In genomic region chr6:73630401-73630800, GRCh38 we compare ENCODE assay signal across 21 cellular contexts. TPM values are rescaled to one million over a fixed set of nuclear protein-coding genes. Genes with fewer than 3 reads are reported as not detected.
DNase-seq lines count a peak whose midpoint lies in the region; ATAC-seq, FAIRE-seq and TF ChIP-seq lines count a peak whose summit lies in the region.
"Had no signal": no experiment of that assay in that cellular context is flagged by ENCODE, and none has a peak within 500 bp of the region (broad histone marks: within the 10 kb centered on the region; RNA-seq: fewer than 3 reads in every experiment).

No MANE protein-coding gene starts in this region.

- H3K9me3 ChIP-seq in WERI-Rb-1 (ENCODE audit: severe bottlenecking) (no peaks in the 10 kb centered on the region), neural progenitor cell (ENCODE audit: low read depth) (no peaks in the 10 kb centered on the region), mucosa of descending colon (no peaks in the 10 kb centered on the region)
- H3K9me3 ChIP-seq: BE2C; BLaER1 treated with 17β-estradiol and CSF1 and Interleukin-3, amounts not matched to agents 10 nM and 100 nM had no signal

- peaks cover 11% of the 10 kb centered on the region for H3K36me3 ChIP-seq in WERI-Rb-1
- no peaks in the 10 kb centered on the region for H3K36me3 ChIP-seq in neural progenitor cell
- peaks cover 7% of the 10 kb centered on the region for H3K36me3 ChIP-seq in mucosa of descending colon (ENCODE audit: low read depth)
- H3K36me3 ChIP-seq: BE2C had no signal

- H3K4me1 Mint-ChIP-seq in neural progenitor cell, result no peaks in the 10 kb centered on the region
- H3K4me1 Mint-ChIP-seq: CD8-positive, alpha-beta memory T cell had no signal

- peaks cover 12% of the 10 kb centered on the region for H3K36me3 Mint-ChIP-seq in neural progenitor cell

- peak overlapping the region; percentile 76 for H3K27ac ChIP-seq in WERI-Rb-1
- no peak overlapping the region for H3K27ac ChIP-seq in neural progenitor cell
- H3K27ac ChIP-seq: BLaER1 treated with 17β-estradiol and CSF1 and Interleukin-3, amounts not matched to agents 10 nM and 100 nM; GM23248 had no signal

- H3K4me3 ChIP-seq in WERI-Rb-1 (ENCODE audit: low read depth, low read length) (no peak overlapping the region), neural progenitor cell (no peak overlapping the region), mucosa of descending colon (no peak overlapping the region)
- H3K4me3 ChIP-seq: BLaER1 treated with 17β-estradiol and CSF1 and Interleukin-3, amounts not matched to agents 10 nM and 100 nM; GM23248 had no signal

- no peaks in the 10 kb centered on the region for H3K4me1 ChIP-seq in neural progenitor cell
- no peaks in the 10 kb centered on the region for H3K4me1 ChIP-seq in mucosa of descending colon (ENCODE audit: low read depth)
- H3K4me1 ChIP-seq: BE2C had no signal

- no peak overlapping the region for H2AFZ ChIP-seq in neural progenitor cell (replicated peaks)
- H2AFZ ChIP-seq: GM23248 had no signal

- DNase-seq in D341Med (ENCODE audit: low spot score) (peak; percentile 68), D721Med (ENCODE audit: insufficient read length, low spot score) (no peak), WERI-Rb-1 (peak; percentile 72), neural progenitor cell (ENCODE audit: low spot score) (peak; percentile 3), NOMO-1 (lab: John Stamatoyannopoulos, UW; ENCODE audit: unreplicated experiment in 2 of 2) (no peak), mucosa of descending colon (no peak)
- DNase-seq: AML-193; BE2C; CD4-positive, alpha-beta T cell; CD8-positive, alpha-beta memory T cell; DMS153; DND-41; GM23248; H9 had no signal

- no peaks in the 10 kb centered on the region for H3F3A ChIP-seq in neural progenitor cell (ENCODE audit: low read depth)

- no peak overlapping the region for H3K4me3 Mint-ChIP-seq in neural progenitor cell
- H3K4me3 Mint-ChIP-seq: CD14-positive monocyte; CD4-positive, alpha-beta T cell; CD8-positive, alpha-beta memory T cell; H9 had no signal

- H3K27me3 ChIP-seq in WERI-Rb-1 (ENCODE audit: insufficient read depth, low read depth, severe bottlenecking) (no peaks in the 10 kb centered on the region), neural progenitor cell (no peaks in the 10 kb centered on the region)
- H3K27me3 ChIP-seq: BE2C; BLaER1 treated with 17β-estradiol and CSF1 and Interleukin-3, amounts not matched to agents 10 nM and 100 nM had no signal

- no peaks in the 10 kb centered on the region for H3K27me3 Mint-ChIP-seq in neural progenitor cell (ENCODE audit: insufficient read depth, low read depth)
- H3K27me3 Mint-ChIP-seq: CD4-positive, alpha-beta T cell; CD8-positive, alpha-beta memory T cell had no signal

- no peak overlapping the region for H3K4me2 ChIP-seq in neural progenitor cell
- H3K4me2 ChIP-seq: BLaER1 treated with 17β-estradiol and CSF1 and Interleukin-3, amounts not matched to agents 10 nM and 100 nM had no signal

- no peaks in the 10 kb centered on the region for H3K79me2 ChIP-seq in neural progenitor cell (ENCODE audit: low read depth)

- no peaks in the 10 kb centered on the region for H3K9me3 Mint-ChIP-seq in neural progenitor cell
- H3K9me3 Mint-ChIP-seq: CD14-positive monocyte; CD4-positive, alpha-beta T cell; CD8-positive, alpha-beta memory T cell; H9 had no signal

- FAIRE-seq in D721Med (lab: Jason Lieb, UNC), result peak; percentile 96
- FAIRE-seq: A204.1, G401.6, GM12892, GM19239 had no signal

- intact Hi-C loops in mucosa of descending colon (cut with DNase I, micrococcal nuclease), result no loop called here

- no peak overlapping the region for H3K9ac ChIP-seq in neural progenitor cell
- H3K9ac ChIP-seq: BLaER1 treated with 17β-estradiol and CSF1 and Interleukin-3, amounts not matched to agents 10 nM and 100 nM; GM23248 had no signal

- ATAC-seq in mucosa of descending colon, result no peak
- ATAC-seq: HCT116 had no signal

- H4K20me1 ChIP-seq in neural progenitor cell (ENCODE audit: low read depth), result no peaks in the 10 kb centered on the region
- H4K20me1 ChIP-seq: BLaER1 treated with 17β-estradiol and CSF1 and Interleukin-3, amounts not matched to agents 10 nM and 100 nM had no signal

- H3K27ac Mint-ChIP-seq in neural progenitor cell, result no peak overlapping the region
- H3K27ac Mint-ChIP-seq: CD4-positive, alpha-beta T cell had no signal

- TF ChIP-seq CTCF in D721Med (IDR thresholded peaks at IDR 0.05; ENCODE audit: insufficient read depth, missing control alignments), result no peak
- no peak for TF ChIP-seq CTCF in WERI-Rb-1 (IDR thresholded peaks at IDR 0.05; ENCODE audit: low read depth, low read length)
- no peak for TF ChIP-seq CTCF in neural progenitor cell (IDR thresholded peaks at IDR 0.05)
- TF ChIP-seq CTCF in mucosa of descending colon (IDR thresholded peaks at IDR 0.05), result no peak

RNA-seq across cellular contexts. Expression of gene SLC17A5, which starts 23.4 kb away (rescaled TPM):
- total RNA-seq in neural progenitor cell (ENCODE audit: low replicate concordance), result 13.1 and 13.7 TPM in 2 replicates
- 10 to 100 TPM; 25.8 to 53.0 (median 42.3) TPM for total RNA-seq in mucosa of descending colon

Comparison
In these comparisons a context has a peak if more than half of its experiments do, and no peak if none do; other contexts are left out.
1. DNase-seq: peak in D341Med (single experiment), WERI-Rb-1 (single experiment) and neural progenitor cell (single experiment); none in D721Med (single experiment), NOMO-1 (0 of 2) and mucosa of descending colon (0 of 3).